1 cellular context compared by ENCODE assay signal in the genomic region with DNA sequence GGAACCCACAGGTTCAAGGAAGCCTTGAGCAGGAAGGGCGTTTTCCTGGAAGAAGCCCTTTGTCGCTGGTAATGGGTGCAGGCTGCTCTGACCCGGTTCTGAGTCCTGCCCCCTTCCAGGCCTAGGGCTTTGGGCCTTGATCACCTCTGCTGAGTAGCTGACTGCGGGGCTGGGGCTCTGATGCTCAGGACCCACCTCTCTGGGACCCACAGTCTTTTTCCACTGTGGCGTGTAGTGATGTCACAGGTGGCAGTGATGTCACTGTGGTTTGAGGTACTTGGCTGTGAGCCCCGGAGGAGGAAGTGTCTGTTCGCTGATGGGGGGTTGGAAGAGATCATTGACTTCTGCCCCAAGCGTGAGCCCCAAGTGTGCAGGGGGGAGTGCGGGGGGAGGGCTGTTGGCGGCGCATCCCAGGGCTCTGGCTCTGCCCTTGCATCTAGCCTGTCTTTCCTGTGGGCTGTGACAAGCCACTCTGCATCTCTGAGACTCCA.
TF ChIP-seq lines count a peak whose summit lies in the region.

No MANE protein-coding gene starts in this region.

TF ChIP-seq in K562, 482 proteins besides CTCF, POLR2A, EP300 and RAD21 (continued from another document):
- TF ChIP-seq, protein P1, sequence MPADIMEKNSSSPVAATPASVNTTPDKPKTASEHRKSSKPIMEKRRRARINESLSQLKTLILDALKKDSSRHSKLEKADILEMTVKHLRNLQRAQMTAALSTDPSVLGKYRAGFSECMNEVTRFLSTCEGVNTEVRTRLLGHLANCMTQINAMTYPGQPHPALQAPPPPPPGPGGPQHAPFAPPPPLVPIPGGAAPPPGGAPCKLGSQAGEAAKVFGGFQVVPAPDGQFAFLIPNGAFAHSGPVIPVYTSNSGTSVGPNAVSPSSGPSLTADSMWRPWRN (IDR thresholded peaks at IDR 0.05; ENCODE audit: low read depth): no peak
- TF ChIP-seq CBFB (CRISPR knock-in tag; IDR thresholded peaks at IDR 0.05) (0 out of 2 replicates have a peak, but pooled peaks have one; percentile 8), HIVEP1 (CRISPR knock-in tag; IDR thresholded peaks at IDR 0.05) (no peak), ZNF644 (tag; IDR thresholded peaks at IDR 0.05; ENCODE audit: low read depth) (no peak), MCM5 (IDR thresholded peaks at IDR 0.05; ENCODE audit: low read depth) (no peak), RBM14 (IDR thresholded peaks at IDR 0.05; ENCODE audit: borderline replicate concordance, insufficient read depth, low read depth, low read length) (no peak), TAF9B (IDR thresholded peaks at IDR 0.05; ENCODE audit: partially characterized antibody) (no peak), SPI1 (IDR thresholded peaks at IDR 0.05; ENCODE audit: borderline replicate concordance, low read depth, low read length) (peak; percentile 91), TCF7L2 (IDR thresholded peaks at IDR 0.05; ENCODE audit: low read depth, low read length) (no peak), ATF7 (IDR thresholded peaks at IDR 0.05) (peak; percentile 81), RREB1 (CRISPR knock-in tag; IDR thresholded peaks at IDR 0.05) (no peak), NCOA4 (IDR thresholded peaks at IDR 0.05; ENCODE audit: partially characterized antibody) (no peak), SMARCA4 (IDR thresholded peaks at IDR 0.05) (no peak), KAT7 (CRISPR knock-in tag; IDR thresholded peaks at IDR 0.05; ENCODE audit: borderline replicate concordance) (0 out of 2 replicates have a peak, but pooled peaks have one; percentile 50), ZNF165 (CRISPR knock-in tag; IDR thresholded peaks at IDR 0.05; ENCODE audit: borderline replicate concordance) (no peak), MNT (conservative IDR thresholded peaks at IDR 0.05) (no peak), ZBED1 (IDR thresholded peaks at IDR 0.05) (no peak), ZNF354B (CRISPR knock-in tag; IDR thresholded peaks at IDR 0.05) (no peak), EWSR1 (IDR thresholded peaks at IDR 0.05; ENCODE audit: borderline replicate concordance, low read depth, partially characterized antibody) (no peak), RAD51 (IDR thresholded peaks at IDR 0.05; ENCODE audit: borderline replicate concordance, low read depth) (no peak), ZBTB7A (IDR thresholded peaks at IDR 0.05; ENCODE audit: borderline replicate concordance, control insufficient read depth, low read depth, low read length) (peak; percentile 39; the same call in 1 of the 2 replicates), NCOA1 (IDR thresholded peaks at IDR 0.05; ENCODE audit: low read depth) (peak; percentile 82), SRF (CRISPR knock-in tag; IDR thresholded peaks at IDR 0.05) (peak in 1 of 2 experiments; percentile 30; a peak in 1 of 4 replicates)
- TF ChIP-seq, protein P2, sequence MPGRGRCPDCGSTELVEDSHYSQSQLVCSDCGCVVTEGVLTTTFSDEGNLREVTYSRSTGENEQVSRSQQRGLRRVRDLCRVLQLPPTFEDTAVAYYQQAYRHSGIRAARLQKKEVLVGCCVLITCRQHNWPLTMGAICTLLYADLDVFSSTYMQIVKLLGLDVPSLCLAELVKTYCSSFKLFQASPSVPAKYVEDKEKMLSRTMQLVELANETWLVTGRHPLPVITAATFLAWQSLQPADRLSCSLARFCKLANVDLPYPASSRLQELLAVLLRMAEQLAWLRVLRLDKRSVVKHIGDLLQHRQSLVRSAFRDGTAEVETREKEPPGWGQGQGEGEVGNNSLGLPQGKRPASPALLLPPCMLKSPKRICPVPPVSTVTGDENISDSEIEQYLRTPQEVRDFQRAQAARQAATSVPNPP (IDR thresholded peaks at IDR 0.05; ENCODE audit: borderline replicate concordance, insufficient read depth, insufficient read length): no peak
TF ChIP-seq in K562: peak in this region for 35.
